ENCODE assay signal across 2 cellular contexts in the genomic region with DNA sequence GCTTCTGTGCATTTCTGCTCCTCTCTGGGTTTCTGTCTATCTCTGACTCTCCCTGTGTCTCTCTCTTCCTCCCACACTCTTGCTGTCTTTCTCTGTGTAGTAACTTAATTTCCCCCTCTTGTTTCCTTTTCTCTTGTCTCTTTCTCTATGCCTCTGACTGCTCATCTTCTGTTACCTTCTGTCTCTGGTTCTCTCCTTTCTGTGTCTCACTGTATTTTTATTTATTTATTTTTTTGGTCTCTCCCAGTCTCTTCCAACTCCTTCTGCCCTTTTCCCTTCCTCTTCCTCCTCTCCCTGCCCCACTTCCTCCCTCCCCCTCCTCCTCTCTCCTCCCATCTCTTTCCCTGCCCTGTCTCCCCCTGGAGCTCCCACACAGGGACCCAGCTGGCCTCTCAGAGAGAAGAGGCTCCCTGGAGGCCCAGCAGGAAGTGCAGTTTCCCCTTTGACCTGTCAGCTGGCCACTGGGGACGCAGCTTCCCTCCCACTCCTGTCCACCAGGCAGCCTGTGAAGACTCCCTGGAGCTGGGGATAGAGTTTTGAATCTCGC.
TF ChIP-seq lines count a peak whose summit lies in the region.

No MANE protein-coding gene starts in this region.

TF ChIP-seq in GM23338, 12 proteins besides CTCF, POLR2A, EP300 and RAD21 (continued from another document):
- TF ChIP-seq ZNF331 (CRISPR knock-in tag; IDR thresholded peaks at IDR 0.05; ENCODE audit: low read depth) (no peak), ZNF114 (CRISPR knock-in tag; IDR thresholded peaks at IDR 0.05) (no peak)
TF ChIP-seq in GM23338: peak in this region for 0.

TF ChIP-seq in HepG2, 621 proteins besides CTCF, POLR2A, EP300 and RAD21 (continued from another document and continues in another):
- TF ChIP-seq CERS6 (CRISPR knock-in tag; IDR thresholded peaks at IDR 0.05) (no peak), KDM5A (IDR thresholded peaks at IDR 0.05; ENCODE audit: borderline replicate concordance, low read length) (no peak), ZNF614 (CRISPR knock-in tag; IDR thresholded peaks at IDR 0.05; ENCODE audit: borderline replicate concordance) (peak; percentile 41; the same call in 1 of the 2 replicates), ZC3H4 (CRISPR knock-in tag; IDR thresholded peaks at IDR 0.05; ENCODE audit: borderline replicate concordance) (no peak), AGO2 (optimal IDR thresholded peaks at IDR 0.05; ENCODE audit: low read depth, low read length) (no peak), GABPA (IDR thresholded peaks at IDR 0.05; ENCODE audit: low read depth, low read length) (peak; percentile 43), GABPA (CRISPR knock-in tag; IDR thresholded peaks at IDR 0.05; ENCODE audit: low read depth) (peak; percentile 89), SRY (CRISPR knock-in tag; IDR thresholded peaks at IDR 0.05) (no peak), U2AF1 (optimal IDR thresholded peaks at IDR 0.05; ENCODE audit: low read depth, low read length) (no peak), ZNF34 (CRISPR knock-in tag; IDR thresholded peaks at IDR 0.05; ENCODE audit: borderline replicate concordance) (no peak), SP5 (CRISPR knock-in tag; IDR thresholded peaks at IDR 0.05; ENCODE audit: borderline replicate concordance, low read depth) (peak; percentile 66; the same call in 1 of the 2 replicates), MED1 (CRISPR knock-in tag; IDR thresholded peaks at IDR 0.05) (peak; percentile 57; the same call in 1 of the 2 replicates), ZFP90 (CRISPR knock-in tag; IDR thresholded peaks at IDR 0.05; ENCODE audit: borderline replicate concordance) (0 out of 2 replicates have a peak, but pooled peaks have one; percentile 58), ZNF788 (CRISPR knock-in tag; IDR thresholded peaks at IDR 0.05; ENCODE audit: borderline replicate concordance) (0 out of 2 replicates have a peak, but pooled peaks have one; percentile 20), SOX6 (IDR thresholded peaks at IDR 0.05) (no peak), SOX6 (CRISPR knock-in tag; IDR thresholded peaks at IDR 0.05) (peak; percentile 30; the same call in 1 of the 2 replicates), ZNF264 (CRISPR knock-in tag; IDR thresholded peaks at IDR 0.05) (0 out of 2 replicates have a peak, but pooled peaks have one; percentile 41), ZNF333 (CRISPR knock-in tag; IDR thresholded peaks at IDR 0.05; ENCODE audit: borderline replicate concordance) (no peak), ZNF331 (CRISPR knock-in tag; IDR thresholded peaks at IDR 0.05) (peak; percentile 47; the same call in 1 of the 2 replicates), POLR2AphosphoS5 (IDR thresholded peaks at IDR 0.05; ENCODE audit: low read depth, low read length) (0 out of 2 replicates have a peak, but pooled peaks have one; percentile 21), ARID5B (CRISPR knock-in tag; IDR thresholded peaks at IDR 0.05) (peak; percentile 30; the same call in 1 of the 2 replicates), ZZZ3 (CRISPR knock-in tag; IDR thresholded peaks at IDR 0.05; ENCODE audit: borderline replicate concordance) (no peak), PPARG (CRISPR knock-in tag; conservative IDR thresholded peaks at IDR 0.05) (peak; percentile 94), MAX (IDR thresholded peaks at IDR 0.05) (0 out of 2 replicates have a peak, but pooled peaks have one; percentile 54), CCAR2 (optimal IDR thresholded peaks at IDR 0.05; ENCODE audit: low read depth, low read length) (peak; percentile 88), SMC3 (IDR thresholded peaks at IDR 0.05; ENCODE audit: low read length) (peak; percentile 33; the same call in 1 of the 2 replicates), DMAP1 (CRISPR knock-in tag; IDR thresholded peaks at IDR 0.05) (no peak), ZNF138 (CRISPR knock-in tag; IDR thresholded peaks at IDR 0.05; ENCODE audit: low read depth) (no peak), ZNF512 (CRISPR knock-in tag; IDR thresholded peaks at IDR 0.05) (peak; percentile 86), ZBTB7B (CRISPR knock-in tag; IDR thresholded peaks at IDR 0.05) (peak; percentile 30; the same call in 1 of the 2 replicates), XBP1 (CRISPR knock-in tag; IDR thresholded peaks at IDR 0.05) (no peak), TFDP1 (CRISPR knock-in tag; IDR thresholded peaks at IDR 0.05; ENCODE audit: borderline replicate concordance) (no peak), FOXP1 (IDR thresholded peaks at IDR 0.05) (no peak), FOXP1 (CRISPR knock-in tag; IDR thresholded peaks at IDR 0.05) (0 out of 2 replicates have a peak, but pooled peaks have one; percentile 21), THAP11 (CRISPR knock-in tag; IDR thresholded peaks at IDR 0.05) (0 out of 2 replicates have a peak, but pooled peaks have one; percentile 42)
- TF ChIP-seq, protein P1, sequence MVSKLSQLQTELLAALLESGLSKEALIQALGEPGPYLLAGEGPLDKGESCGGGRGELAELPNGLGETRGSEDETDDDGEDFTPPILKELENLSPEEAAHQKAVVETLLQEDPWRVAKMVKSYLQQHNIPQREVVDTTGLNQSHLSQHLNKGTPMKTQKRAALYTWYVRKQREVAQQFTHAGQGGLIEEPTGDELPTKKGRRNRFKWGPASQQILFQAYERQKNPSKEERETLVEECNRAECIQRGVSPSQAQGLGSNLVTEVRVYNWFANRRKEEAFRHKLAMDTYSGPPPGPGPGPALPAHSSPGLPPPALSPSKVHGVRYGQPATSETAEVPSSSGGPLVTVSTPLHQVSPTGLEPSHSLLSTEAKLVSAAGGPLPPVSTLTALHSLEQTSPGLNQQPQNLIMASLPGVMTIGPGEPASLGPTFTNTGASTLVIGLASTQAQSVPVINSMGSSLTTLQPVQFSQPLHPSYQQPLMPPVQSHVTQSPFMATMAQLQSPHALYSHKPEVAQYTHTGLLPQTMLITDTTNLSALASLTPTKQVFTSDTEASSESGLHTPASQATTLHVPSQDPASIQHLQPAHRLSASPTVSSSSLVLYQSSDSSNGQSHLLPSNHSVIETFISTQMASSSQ (IDR thresholded peaks at IDR 0.05; ENCODE audit: low read depth): no peak
- TF ChIP-seq, protein P1 (CRISPR knock-in tag; IDR thresholded peaks at IDR 0.05; ENCODE audit: borderline replicate concordance): no peak
- TF ChIP-seq, protein P2, sequence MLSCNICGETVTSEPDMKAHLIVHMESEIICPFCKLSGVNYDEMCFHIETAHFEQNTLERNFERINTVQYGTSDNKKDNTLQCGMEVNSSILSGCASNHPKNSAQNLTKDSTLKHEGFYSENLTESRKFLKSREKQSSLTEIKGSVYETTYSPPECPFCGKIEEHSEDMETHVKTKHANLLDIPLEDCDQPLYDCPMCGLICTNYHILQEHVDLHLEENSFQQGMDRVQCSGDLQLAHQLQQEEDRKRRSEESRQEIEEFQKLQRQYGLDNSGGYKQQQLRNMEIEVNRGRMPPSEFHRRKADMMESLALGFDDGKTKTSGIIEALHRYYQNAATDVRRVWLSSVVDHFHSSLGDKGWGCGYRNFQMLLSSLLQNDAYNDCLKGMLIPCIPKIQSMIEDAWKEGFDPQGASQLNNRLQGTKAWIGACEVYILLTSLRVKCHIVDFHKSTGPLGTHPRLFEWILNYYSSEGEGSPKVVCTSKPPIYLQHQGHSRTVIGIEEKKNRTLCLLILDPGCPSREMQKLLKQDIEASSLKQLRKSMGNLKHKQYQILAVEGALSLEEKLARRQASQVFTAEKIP (CRISPR knock-in tag; IDR thresholded peaks at IDR 0.05; ENCODE audit: borderline replicate concordance): no peak
- TF ChIP-seq, protein P3, sequence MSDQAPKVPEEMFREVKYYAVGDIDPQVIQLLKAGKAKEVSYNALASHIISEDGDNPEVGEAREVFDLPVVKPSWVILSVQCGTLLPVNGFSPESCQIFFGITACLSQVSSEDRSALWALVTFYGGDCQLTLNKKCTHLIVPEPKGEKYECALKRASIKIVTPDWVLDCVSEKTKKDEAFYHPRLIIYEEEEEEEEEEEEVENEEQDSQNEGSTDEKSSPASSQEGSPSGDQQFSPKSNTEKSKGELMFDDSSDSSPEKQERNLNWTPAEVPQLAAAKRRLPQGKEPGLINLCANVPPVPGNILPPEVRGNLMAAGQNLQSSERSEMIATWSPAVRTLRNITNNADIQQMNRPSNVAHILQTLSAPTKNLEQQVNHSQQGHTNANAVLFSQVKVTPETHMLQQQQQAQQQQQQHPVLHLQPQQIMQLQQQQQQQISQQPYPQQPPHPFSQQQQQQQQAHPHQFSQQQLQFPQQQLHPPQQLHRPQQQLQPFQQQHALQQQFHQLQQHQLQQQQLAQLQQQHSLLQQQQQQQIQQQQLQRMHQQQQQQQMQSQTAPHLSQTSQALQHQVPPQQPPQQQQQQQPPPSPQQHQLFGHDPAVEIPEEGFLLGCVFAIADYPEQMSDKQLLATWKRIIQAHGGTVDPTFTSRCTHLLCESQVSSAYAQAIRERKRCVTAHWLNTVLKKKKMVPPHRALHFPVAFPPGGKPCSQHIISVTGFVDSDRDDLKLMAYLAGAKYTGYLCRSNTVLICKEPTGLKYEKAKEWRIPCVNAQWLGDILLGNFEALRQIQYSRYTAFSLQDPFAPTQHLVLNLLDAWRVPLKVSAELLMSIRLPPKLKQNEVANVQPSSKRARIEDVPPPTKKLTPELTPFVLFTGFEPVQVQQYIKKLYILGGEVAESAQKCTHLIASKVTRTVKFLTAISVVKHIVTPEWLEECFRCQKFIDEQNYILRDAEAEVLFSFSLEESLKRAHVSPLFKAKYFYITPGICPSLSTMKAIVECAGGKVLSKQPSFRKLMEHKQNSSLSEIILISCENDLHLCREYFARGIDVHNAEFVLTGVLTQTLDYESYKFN (CRISPR knock-in tag; conservative IDR thresholded peaks at IDR 0.05): peak; percentile 84
- TF ChIP-seq, protein P4, sequence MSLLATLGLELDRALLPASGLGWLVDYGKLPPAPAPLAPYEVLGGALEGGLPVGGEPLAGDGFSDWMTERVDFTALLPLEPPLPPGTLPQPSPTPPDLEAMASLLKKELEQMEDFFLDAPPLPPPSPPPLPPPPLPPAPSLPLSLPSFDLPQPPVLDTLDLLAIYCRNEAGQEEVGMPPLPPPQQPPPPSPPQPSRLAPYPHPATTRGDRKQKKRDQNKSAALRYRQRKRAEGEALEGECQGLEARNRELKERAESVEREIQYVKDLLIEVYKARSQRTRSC (CRISPR knock-in tag; IDR thresholded peaks at IDR 0.05; ENCODE audit: low read depth): no peak
